Comparison of ENCODE assay signal across 1 cellular context in genomic region chr20:58447733-58448391, GRCh38.
TF ChIP-seq lines count a peak whose summit lies in the region.

No MANE protein-coding gene starts in this region.

TF ChIP-seq in HepG2, 621 proteins besides CTCF, POLR2A, EP300 and RAD21 (continued from another document and continues in another):
- TF ChIP-seq, protein P1, sequence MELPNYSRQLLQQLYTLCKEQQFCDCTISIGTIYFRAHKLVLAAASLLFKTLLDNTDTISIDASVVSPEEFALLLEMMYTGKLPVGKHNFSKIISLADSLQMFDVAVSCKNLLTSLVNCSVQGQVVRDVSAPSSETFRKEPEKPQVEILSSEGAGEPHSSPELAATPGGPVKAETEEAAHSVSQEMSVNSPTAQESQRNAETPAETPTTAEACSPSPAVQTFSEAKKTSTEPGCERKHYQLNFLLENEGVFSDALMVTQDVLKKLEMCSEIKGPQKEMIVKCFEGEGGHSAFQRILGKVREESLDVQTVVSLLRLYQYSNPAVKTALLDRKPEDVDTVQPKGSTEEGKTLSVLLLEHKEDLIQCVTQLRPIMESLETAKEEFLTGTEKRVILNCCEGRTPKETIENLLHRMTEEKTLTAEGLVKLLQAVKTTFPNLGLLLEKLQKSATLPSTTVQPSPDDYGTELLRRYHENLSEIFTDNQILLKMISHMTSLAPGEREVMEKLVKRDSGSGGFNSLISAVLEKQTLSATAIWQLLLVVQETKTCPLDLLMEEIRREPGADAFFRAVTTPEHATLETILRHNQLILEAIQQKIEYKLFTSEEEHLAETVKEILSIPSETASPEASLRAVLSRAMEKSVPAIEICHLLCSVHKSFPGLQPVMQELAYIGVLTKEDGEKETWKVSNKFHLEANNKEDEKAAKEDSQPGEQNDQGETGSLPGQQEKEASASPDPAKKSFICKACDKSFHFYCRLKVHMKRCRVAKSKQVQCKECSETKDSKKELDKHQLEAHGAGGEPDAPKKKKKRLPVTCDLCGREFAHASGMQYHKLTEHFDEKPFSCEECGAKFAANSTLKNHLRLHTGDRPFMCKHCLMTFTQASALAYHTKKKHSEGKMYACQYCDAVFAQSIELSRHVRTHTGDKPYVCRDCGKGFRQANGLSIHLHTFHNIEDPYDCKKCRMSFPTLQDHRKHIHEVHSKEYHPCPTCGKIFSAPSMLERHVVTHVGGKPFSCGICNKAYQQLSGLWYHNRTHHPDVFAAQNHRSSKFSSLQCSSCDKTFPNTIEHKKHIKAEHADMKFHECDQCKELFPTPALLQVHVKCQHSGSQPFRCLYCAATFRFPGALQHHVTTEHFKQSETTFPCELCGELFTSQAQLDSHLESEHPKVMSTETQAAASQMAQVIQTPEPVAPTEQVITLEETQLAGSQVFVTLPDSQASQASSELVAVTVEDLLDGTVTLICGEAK (IDR thresholded peaks at IDR 0.05) = no peak
- TF ChIP-seq, protein P1 (CRISPR knock-in tag; IDR thresholded peaks at IDR 0.05) = no peak
- TF ChIP-seq RELA (CRISPR knock-in tag; IDR thresholded peaks at IDR 0.05) (no peak), ZNF839 (CRISPR knock-in tag; IDR thresholded peaks at IDR 0.05; ENCODE audit: borderline replicate concordance) (no peak), U2AF2 (IDR thresholded peaks at IDR 0.05; ENCODE audit: low read depth, low read length) (no peak), TBX3 (IDR thresholded peaks at IDR 0.05; ENCODE audit: borderline replicate concordance) (no peak), ZNF788 (CRISPR knock-in tag; IDR thresholded peaks at IDR 0.05; ENCODE audit: borderline replicate concordance) (no peak), HHEX (CRISPR knock-in tag; IDR thresholded peaks at IDR 0.05) (no peak), NR3C1 (CRISPR knock-in tag; IDR thresholded peaks at IDR 0.05) (no peak), REL (CRISPR knock-in tag; conservative IDR thresholded peaks at IDR 0.05) (no peak), RFX5 (IDR thresholded peaks at IDR 0.05; ENCODE audit: low read depth, low read length) (no peak), HMGXB4 (CRISPR knock-in tag; IDR thresholded peaks at IDR 0.05; ENCODE audit: borderline replicate concordance in 1 of 2, low read depth in 1 of 2) (0 out of 4 replicates have a peak, but pooled peaks of 1 of the 2 experiments have one; percentile 22), KLF12 (CRISPR knock-in tag; IDR thresholded peaks at IDR 0.05; ENCODE audit: borderline replicate concordance) (0 out of 2 replicates have a peak, but pooled peaks have one; percentile 13), ZNF674 (CRISPR knock-in tag; IDR thresholded peaks at IDR 0.05; ENCODE audit: low read depth) (no peak), RBM39 (IDR thresholded peaks at IDR 0.05; ENCODE audit: low read depth, low read length, poor library complexity, severe bottlenecking) (no peak), ARNT2 (CRISPR knock-in tag; IDR thresholded peaks at IDR 0.05; ENCODE audit: low read depth) (no peak; the same call in 1 of the 2 replicates), PITX1 (CRISPR knock-in tag; IDR thresholded peaks at IDR 0.05) (no peak), ZNF382 (CRISPR knock-in tag; IDR thresholded peaks at IDR 0.05; ENCODE audit: borderline replicate concordance) (no peak), TP53 (CRISPR knock-in tag; conservative IDR thresholded peaks at IDR 0.05) (no peak), NONO (IDR thresholded peaks at IDR 0.05) (no peak), NONO (CRISPR knock-in tag; conservative IDR thresholded peaks at IDR 0.05) (no peak), SMARCC2 (IDR thresholded peaks at IDR 0.05) (no peak), KLF6 (CRISPR knock-in tag; IDR thresholded peaks at IDR 0.05) (no peak), PAWR (CRISPR knock-in tag; IDR thresholded peaks at IDR 0.05; ENCODE audit: borderline replicate concordance) (no peak), SMAD3 (CRISPR knock-in tag; IDR thresholded peaks at IDR 0.05) (no peak; the same call in 1 of the 2 replicates), ZNF143 (CRISPR knock-in tag; IDR thresholded peaks at IDR 0.05) (no peak), NCOA2 (CRISPR knock-in tag; IDR thresholded peaks at IDR 0.05) (0 out of 2 replicates have a peak, but pooled peaks have one; percentile 18), GPN1 (CRISPR knock-in tag; IDR thresholded peaks at IDR 0.05; ENCODE audit: borderline replicate concordance) (no peak), ZBTB2 (CRISPR knock-in tag; IDR thresholded peaks at IDR 0.05; ENCODE audit: low read depth) (no peak)
- TF ChIP-seq, protein P2, sequence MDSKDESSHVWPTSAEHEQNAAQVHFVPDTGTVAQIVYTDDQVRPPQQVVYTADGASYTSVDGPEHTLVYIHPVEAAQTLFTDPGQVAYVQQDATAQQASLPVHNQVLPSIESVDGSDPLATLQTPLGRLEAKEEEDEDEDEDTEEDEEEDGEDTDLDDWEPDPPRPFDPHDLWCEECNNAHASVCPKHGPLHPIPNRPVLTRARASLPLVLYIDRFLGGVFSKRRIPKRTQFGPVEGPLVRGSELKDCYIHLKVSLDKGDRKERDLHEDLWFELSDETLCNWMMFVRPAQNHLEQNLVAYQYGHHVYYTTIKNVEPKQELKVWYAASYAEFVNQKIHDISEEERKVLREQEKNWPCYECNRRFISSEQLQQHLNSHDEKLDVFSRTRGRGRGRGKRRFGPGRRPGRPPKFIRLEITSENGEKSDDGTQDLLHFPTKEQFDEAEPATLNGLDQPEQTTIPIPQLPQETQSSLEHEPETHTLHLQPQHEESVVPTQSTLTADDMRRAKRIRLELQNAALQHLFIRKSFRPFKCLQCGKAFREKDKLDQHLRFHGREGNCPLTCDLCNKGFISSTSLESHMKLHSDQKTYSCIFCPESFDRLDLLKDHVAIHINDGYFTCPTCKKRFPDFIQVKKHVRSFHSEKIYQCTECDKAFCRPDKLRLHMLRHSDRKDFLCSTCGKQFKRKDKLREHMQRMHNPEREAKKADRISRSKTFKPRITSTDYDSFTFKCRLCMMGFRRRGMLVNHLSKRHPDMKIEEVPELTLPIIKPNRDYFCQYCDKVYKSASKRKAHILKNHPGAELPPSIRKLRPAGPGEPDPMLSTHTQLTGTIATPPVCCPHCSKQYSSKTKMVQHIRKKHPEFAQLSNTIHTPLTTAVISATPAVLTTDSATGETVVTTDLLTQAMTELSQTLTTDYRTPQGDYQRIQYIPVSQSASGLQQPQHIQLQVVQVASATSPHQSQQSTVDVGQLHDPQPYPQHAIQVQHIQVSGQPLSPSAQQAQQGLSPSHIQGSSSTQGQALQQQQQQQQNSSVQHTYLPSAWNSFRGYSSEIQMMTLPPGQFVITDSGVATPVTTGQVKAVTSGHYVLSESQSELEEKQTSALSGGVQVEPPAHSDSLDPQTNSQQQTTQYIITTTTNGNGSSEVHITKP (CRISPR knock-in tag; IDR thresholded peaks at IDR 0.05; ENCODE audit: low read depth) = no peak
- TF ChIP-seq, protein P3, sequence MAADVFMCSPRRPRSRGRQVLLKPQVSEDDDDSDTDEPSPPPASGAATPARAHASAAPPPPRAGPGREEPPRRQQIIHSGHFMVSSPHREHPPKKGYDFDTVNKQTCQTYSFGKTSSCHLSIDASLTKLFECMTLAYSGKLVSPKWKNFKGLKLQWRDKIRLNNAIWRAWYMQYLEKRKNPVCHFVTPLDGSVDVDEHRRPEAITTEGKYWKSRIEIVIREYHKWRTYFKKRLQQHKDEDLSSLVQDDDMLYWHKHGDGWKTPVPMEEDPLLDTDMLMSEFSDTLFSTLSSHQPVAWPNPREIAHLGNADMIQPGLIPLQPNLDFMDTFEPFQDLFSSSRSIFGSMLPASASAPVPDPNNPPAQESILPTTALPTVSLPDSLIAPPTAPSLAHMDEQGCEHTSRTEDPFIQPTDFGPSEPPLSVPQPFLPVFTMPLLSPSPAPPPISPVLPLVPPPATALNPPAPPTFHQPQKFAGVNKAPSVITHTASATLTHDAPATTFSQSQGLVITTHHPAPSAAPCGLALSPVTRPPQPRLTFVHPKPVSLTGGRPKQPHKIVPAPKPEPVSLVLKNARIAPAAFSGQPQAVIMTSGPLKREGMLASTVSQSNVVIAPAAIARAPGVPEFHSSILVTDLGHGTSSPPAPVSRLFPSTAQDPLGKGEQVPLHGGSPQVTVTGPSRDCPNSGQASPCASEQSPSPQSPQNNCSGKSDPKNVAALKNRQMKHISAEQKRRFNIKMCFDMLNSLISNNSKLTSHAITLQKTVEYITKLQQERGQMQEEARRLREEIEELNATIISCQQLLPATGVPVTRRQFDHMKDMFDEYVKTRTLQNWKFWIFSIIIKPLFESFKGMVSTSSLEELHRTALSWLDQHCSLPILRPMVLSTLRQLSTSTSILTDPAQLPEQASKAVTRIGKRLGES (CRISPR knock-in tag; IDR thresholded peaks at IDR 0.05; ENCODE audit: borderline replicate concordance) = no peak
- TF ChIP-seq, protein P4, sequence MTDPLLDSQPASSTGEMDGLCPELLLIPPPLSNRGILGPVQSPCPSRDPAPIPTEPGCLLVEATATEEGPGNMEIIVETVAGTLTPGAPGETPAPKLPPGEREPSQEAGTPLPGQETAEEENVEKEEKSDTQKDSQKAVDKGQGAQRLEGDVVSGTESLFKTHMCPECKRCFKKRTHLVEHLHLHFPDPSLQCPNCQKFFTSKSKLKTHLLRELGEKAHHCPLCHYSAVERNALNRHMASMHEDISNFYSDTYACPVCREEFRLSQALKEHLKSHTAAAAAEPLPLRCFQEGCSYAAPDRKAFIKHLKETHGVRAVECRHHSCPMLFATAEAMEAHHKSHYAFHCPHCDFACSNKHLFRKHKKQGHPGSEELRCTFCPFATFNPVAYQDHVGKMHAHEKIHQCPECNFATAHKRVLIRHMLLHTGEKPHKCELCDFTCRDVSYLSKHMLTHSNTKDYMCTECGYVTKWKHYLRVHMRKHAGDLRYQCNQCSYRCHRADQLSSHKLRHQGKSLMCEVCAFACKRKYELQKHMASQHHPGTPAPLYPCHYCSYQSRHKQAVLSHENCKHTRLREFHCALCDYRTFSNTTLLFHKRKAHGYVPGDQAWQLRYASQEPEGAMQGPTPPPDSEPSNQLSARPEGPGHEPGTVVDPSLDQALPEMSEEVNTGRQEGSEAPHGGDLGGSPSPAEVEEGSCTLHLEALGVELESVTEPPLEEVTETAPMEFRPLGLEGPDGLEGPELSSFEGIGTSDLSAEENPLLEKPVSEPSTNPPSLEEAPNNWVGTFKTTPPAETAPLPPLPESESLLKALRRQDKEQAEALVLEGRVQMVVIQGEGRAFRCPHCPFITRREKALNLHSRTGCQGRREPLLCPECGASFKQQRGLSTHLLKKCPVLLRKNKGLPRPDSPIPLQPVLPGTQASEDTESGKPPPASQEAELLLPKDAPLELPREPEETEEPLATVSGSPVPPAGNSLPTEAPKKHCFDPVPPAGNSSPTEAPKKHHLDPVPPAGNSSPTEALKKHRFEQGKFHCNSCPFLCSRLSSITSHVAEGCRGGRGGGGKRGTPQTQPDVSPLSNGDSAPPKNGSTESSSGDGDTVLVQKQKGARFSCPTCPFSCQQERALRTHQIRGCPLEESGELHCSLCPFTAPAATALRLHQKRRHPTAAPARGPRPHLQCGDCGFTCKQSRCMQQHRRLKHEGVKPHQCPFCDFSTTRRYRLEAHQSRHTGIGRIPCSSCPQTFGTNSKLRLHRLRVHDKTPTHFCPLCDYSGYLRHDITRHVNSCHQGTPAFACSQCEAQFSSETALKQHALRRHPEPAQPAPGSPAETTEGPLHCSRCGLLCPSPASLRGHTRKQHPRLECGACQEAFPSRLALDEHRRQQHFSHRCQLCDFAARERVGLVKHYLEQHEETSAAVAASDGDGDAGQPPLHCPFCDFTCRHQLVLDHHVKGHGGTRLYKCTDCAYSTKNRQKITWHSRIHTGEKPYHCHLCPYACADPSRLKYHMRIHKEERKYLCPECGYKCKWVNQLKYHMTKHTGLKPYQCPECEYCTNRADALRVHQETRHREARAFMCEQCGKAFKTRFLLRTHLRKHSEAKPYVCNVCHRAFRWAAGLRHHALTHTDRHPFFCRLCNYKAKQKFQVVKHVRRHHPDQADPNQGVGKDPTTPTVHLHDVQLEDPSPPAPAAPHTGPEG (CRISPR knock-in tag; IDR thresholded peaks at IDR 0.05) = no peak
